Comparison of ENCODE assay signal across 24 cellular contexts in the genomic region with DNA sequence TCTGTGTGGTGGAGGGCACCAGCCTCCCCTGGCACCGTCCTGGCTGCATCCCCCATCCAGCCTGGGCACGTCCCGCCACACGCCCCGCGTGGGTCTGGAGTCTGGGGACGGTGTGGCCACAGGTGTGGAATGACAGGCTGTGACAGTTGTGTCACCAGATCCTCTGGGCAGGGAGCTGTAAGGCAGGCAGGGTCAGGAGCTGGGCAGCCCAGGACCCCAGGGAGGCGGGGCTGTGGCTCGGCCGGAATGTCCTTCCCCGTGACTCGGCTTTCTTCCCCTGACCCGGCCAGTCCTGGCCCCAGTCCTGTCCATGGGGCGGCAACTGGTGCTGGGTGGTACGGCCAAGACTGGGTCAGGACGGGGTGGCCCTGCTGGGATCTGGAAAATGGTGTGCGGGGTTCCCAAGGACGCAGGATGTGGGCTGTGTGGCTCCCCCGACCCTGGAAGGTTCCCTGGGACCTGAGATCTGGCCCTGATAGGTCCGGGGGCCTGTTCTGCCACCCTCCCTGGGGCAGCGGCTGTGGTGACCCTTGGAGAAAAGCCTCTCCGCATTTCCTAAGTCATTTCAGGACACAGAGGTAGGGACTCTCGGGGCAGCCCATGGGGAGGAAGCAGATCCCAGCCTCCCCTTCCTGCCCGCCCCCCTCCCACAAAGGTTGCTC. TPM values are rescaled to one million over a fixed set of nuclear protein-coding genes. Genes with fewer than 3 reads are reported as not detected.
DNase-seq lines count a peak whose midpoint lies in the region; ATAC-seq, FAIRE-seq and TF ChIP-seq lines count a peak whose summit lies in the region.
"Had no signal": no experiment of that assay in that cellular context is flagged by ENCODE, and none has a peak within 500 bp of the region (broad histone marks: within the 10 kb centered on the region; RNA-seq: fewer than 3 reads in every experiment).

No MANE protein-coding gene starts in this region.

- no peak for FAIRE-seq in kidney (lab: Jason Lieb, UNC)
- FAIRE-seq: GM12878, urothelium cell line had no signal

- peak overlapping the region; percentile 13 for H3K18ac ChIP-seq in trophoblast cell (ENCODE audit: low read length)

- H2BK120ac ChIP-seq in trophoblast cell (ENCODE audit: insufficient read depth, low read length, poor library complexity): no peak overlapping the region

- no peak overlapping the region for H3K4me2 ChIP-seq in trophoblast cell (ENCODE audit: low read length)
- H3K4me2 ChIP-seq: BLaER1 had no signal

- peak overlapping the region; percentile 20 for H4K91ac ChIP-seq in trophoblast cell (ENCODE audit: low read depth, low read length)

- WGBS in trophoblast cell (ENCODE audit: extremely low coverage, insufficient coverage, insufficient read length): no CpG with 5 or more reads among the region's 24 CpGs

- peaks cover 6% of the 10 kb centered on the region for H3K79me2 ChIP-seq in trophoblast cell (ENCODE audit: control insufficient read depth, insufficient read depth, low read length, poor library complexity)

- no peak overlapping the region for H3K4ac ChIP-seq in trophoblast cell (ENCODE audit: low read depth, low read length)

- H2BK5ac ChIP-seq in trophoblast cell (ENCODE audit: low read depth, low read length, poor library complexity): no peak overlapping the region

- H2AK5ac ChIP-seq in trophoblast cell (ENCODE audit: low read length): peak overlapping the region; percentile 22

- no peak overlapping the region for H3K4me3 ChIP-seq in kidney (ENCODE audit: low read length in 2 of 2)
- no peak overlapping the region for H3K4me3 ChIP-seq in trophoblast cell (ENCODE audit: low read depth, low read length)
- H3K4me3 ChIP-seq: BLaER1, GM12878 had no signal

- ATAC-seq in HG03565 (IDR thresholded peaks at IDR 0.05; ENCODE audit: unreplicated experiment) (no peak), HG03139 (IDR thresholded peaks at IDR 0.05; ENCODE audit: unreplicated experiment) (no peak)
- ATAC-seq: GM12878, SK-N-SH treated with all-trans-retinoic acid at 6 μM for 48 hours had no signal

- H4K12ac ChIP-seq in trophoblast cell (ENCODE audit: low read depth, low read length): no peak overlapping the region

- peak overlapping the region; percentile 51 for H2BK12ac ChIP-seq in trophoblast cell (ENCODE audit: low read length)

- H3K4me1 ChIP-seq in kidney (ENCODE audit: control insufficient read depth in 1 of 2, insufficient read depth in 1 of 2, low read depth in 1 of 2, low read length in 2 of 2) (peaks cover 0 to 10% of the 10 kb centered on the region in 2 donors), trophoblast cell (ENCODE audit: control insufficient read depth in 1 of 2, insufficient read depth in 2 of 2, low read length in 2 of 2) (peaks cover 12 to 16% of the 10 kb centered on the region in 2 experiments)

- peak overlapping the region; percentile 37 for H2AFZ ChIP-seq in trophoblast cell (ENCODE audit: insufficient read depth, low read length, poor library complexity)

- H4K8ac ChIP-seq in trophoblast cell (ENCODE audit: low read depth, low read length): peak overlapping the region; percentile 47

- no peak overlapping the region for H3K27ac ChIP-seq in kidney (ENCODE audit: low read depth in 2 of 2, low read length in 2 of 2)
- no peak overlapping the region for H3K27ac ChIP-seq in trophoblast cell (ENCODE audit: low read depth, low read length)
- H3K27ac ChIP-seq: BLaER1 had no signal

- peaks cover 15% of the 10 kb centered on the region for H3K27me3 ChIP-seq in trophoblast cell (ENCODE audit: insufficient read depth, low read length)

- no peaks in the 10 kb centered on the region for H3K36me3 ChIP-seq in kidney (ENCODE audit: control insufficient read depth in 1 of 2, insufficient read depth in 2 of 2, low read length in 2 of 2)
- no peaks in the 10 kb centered on the region for H3K36me3 ChIP-seq in trophoblast cell (ENCODE audit: control insufficient read depth in 1 of 2, insufficient read depth in 2 of 2, low read length in 2 of 2)
- H3K36me3 ChIP-seq: BLaER1 had no signal

- no peaks in the 10 kb centered on the region for H3K9me3 ChIP-seq in kidney (ENCODE audit: control insufficient read depth in 1 of 2, low read length in 2 of 2)
- peaks cover 3% of the 10 kb centered on the region for H3K9me3 ChIP-seq in trophoblast cell (ENCODE audit: insufficient read depth, low read depth, low read length)
- H3K9me3 ChIP-seq: BLaER1 had no signal

- peaks cover 8% of the 10 kb centered on the region for H3K79me1 ChIP-seq in trophoblast cell (ENCODE audit: low read length)

- peak; percentile 9 for DNase-seq in EH (ENCODE audit: low read depth)
- peak; percentile 44 for DNase-seq in amniotic epithelial cell (ENCODE audit: low read depth)
- DNase-seq in kidney: peak; percentile 76
- no peak for DNase-seq in trophoblast cell
- no peak for DNase-seq in NCI-H446 (lab: John Stamatoyannopoulos, UW)
- no peak for DNase-seq in NOMO-1 treated with DMSO at 0.1 percent for 48 hours (lab: John Stamatoyannopoulos, UW; ENCODE audit: unreplicated experiment)
- DNase-seq: ACHN; activated B cell treated with CpG ODN at 0.5 μM for 24 hours; activated CD4-positive, alpha-beta T cell treated with anti-CD3 and anti-CD28 coated beads, Interleukin-2, amount 50 U/mL, for 4 hours; activated naive CD8-positive, alpha-beta T cell treated with anti-CD3 and anti-CD28 coated beads for 36 hours; COR-L47; DMS79 treated with DMSO at 0.1 percent for 48 hours; H9; midbrain; NCI-H1048; NCI-H1694 treated with DMSO at 0.1 percent for 48 hours; NCI-H526; substantia nigra had no signal

- TF ChIP-seq CTCF in kidney (IDR thresholded peaks at IDR 0.05; ENCODE audit: borderline replicate concordance, extremely low read depth, insufficient read depth): no peak

- no peak overlapping the region for H3K23ac ChIP-seq in trophoblast cell (ENCODE audit: low read length)

- H3K14ac ChIP-seq in trophoblast cell (ENCODE audit: low read length): no peak overlapping the region

- no peak overlapping the region for H3K9ac ChIP-seq in kidney (ENCODE audit: low read length in 2 of 2)
- H3K9ac ChIP-seq in trophoblast cell (ENCODE audit: low read length): no peak overlapping the region
- H3K9ac ChIP-seq: BLaER1 had no signal

- intact Hi-C loops in kidney (cut with DNase I): no loop called here

RNA-seq across cellular contexts. Expression of gene SLC16A3, which starts 3.3 kb away (rescaled TPM):
- 85.7 TPM for total RNA-seq in kidney
- polyA plus RNA-seq in kidney (ENCODE audit: insufficient read depth, low read depth, low replicate concordance): 28.8 TPM
- 106 and 112 TPM in 2 replicates for polyA plus RNA-seq in trophoblast cell (2013)

RNA-seq across cellular contexts. Expression of gene CCDC57, which starts 12.9 kb away (rescaled TPM):
- 79.4 TPM for total RNA-seq in kidney
- polyA plus RNA-seq in kidney (ENCODE audit: insufficient read depth, low read depth, low replicate concordance): 46.7 TPM
- polyA plus RNA-seq in trophoblast cell (2013): 16.0 and 17.2 TPM in 2 replicates

RNA-seq across cellular contexts. Expression of gene CSNK1D, which starts 48.0 kb away (rescaled TPM):
- 160 TPM for total RNA-seq in kidney
- 69.7 TPM for polyA plus RNA-seq in kidney (ENCODE audit: insufficient read depth, low read depth, low replicate concordance)
- polyA plus RNA-seq in trophoblast cell (2013): 106 and 112 TPM in 2 replicates

Comparison
In these comparisons a context has a peak if more than half of its experiments do, and no peak if none do; other contexts are left out.
1. DNase-seq: peak in EH (single experiment), amniotic epithelial cell (single experiment) and kidney (single experiment); none in trophoblast cell (0 of 2), NCI-H446 (0 of 2) and NOMO-1 treated with DMSO at 0.1 percent for 48 hours (single experiment).